ENCODE assay signal across 30 cellular contexts in the genomic region with DNA sequence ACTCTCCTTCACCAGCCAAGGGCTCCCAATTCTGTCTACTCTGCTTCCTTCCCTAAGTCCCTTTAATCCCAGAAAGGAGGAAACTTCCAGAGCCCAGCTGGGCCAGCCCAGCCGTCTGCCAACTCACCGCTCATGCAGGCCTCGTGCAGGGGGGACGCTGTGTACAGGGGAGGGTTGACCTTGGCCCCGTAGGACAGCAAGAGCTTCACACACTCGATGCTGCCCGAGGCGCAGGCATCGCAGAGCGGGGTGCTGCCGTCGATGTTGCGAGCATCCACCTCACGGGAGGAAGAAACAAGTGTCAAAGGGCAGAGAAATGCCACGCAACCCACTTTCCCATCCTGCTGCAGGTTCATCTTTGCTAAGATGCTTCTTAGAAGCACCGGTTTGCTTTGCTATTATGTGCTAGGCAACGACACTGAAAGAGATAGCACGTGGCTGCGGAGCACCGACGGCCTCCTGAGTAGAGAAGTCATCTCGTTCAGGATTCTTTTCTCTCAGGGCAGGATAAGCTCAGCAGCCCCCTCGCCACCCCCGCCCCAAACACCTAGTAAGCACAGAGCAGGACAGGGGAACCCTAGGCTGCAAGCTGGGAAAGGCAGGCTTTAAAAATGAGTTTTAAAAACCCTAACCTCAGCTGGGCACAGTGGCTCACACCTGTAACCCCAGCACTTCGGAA. TPM values are rescaled to one million over a fixed set of nuclear protein-coding genes. Genes with fewer than 3 reads are reported as not detected.
DNase-seq lines count a peak whose midpoint lies in the region; ATAC-seq and TF ChIP-seq lines count a peak whose summit lies in the region.
"Had no signal": no experiment of that assay in that cellular context is flagged by ENCODE, and none has a peak within 500 bp of the region (broad histone marks: within the 10 kb centered on the region; RNA-seq: fewer than 3 reads in every experiment).

No MANE protein-coding gene starts in this region.

- no peak overlapping the region for H3K4me3 Mint-ChIP-seq in activated T-helper 1 cell treated with anti-CD3 and anti-CD28 coated beads, Interleukin-12 subunit alpha, Interleukin-12 subunit beta, Interleukin-2, Interleukin-4 antibody, amounts not matched to agents 30 ng/mL and 10 ng/mL and 1 ng/mL, durations not matched to agents 14 hours and 24 hours and 36 hours
- H3K4me3 Mint-ChIP-seq in glutamatergic neuron (ENCODE audit: unreplicated experiment) = no peak overlapping the region
- H3K4me3 Mint-ChIP-seq: activated T-cell treated with anti-CD3 and anti-CD28 coated beads, Interleukin-2, amount 50 U/mL, for 72 hours; CD14-positive monocyte; natural killer cell had no signal

- no peak for DNase-seq in activated T-helper 1 cell treated with anti-CD3 and anti-CD28 coated beads, Interleukin-12 subunit alpha, Interleukin-12 subunit beta, Interleukin-2, Interleukin-4 antibody, amounts not matched to agents 30 ng/mL and 10 ng/mL and 1 ng/mL, durations not matched to agents 14 hours and 24 hours and 36 hours (ENCODE audit: low spot score)
- DNase-seq in right atrium auricular region (ENCODE audit: low spot score) (no peak), sciatic nerve (ENCODE audit: low spot score) (peak; percentile 55), vagina (ENCODE audit: extremely low spot score in 2 of 2) (no peak), glutamatergic neuron (no peak)
- DNase-seq: activated CD4-positive, alpha-beta T cell treated with anti-CD3 and anti-CD28 coated beads, Interleukin-2, amount 50 U/mL, for 48 hours; activated naive CD4-positive, alpha-beta T cell; activated T-cell treated with anti-CD3 and anti-CD28 coated beads, Interleukin-2, amount 50 U/mL, for 72 hours; body of pancreas; dermis blood vessel endothelial cell; foreskin keratinocyte; MG63; mucosa of descending colon; natural killer cell; NCI-H1105 treated with DMSO at 0.1 percent for 48 hours; NCI-H1930; NCI-H2171 treated with DMSO at 0.1 percent for 48 hours; NCI-H524; small intestine; stimulated activated CD4-positive, alpha-beta T cell treated with anti-CD3 and anti-CD28 coated beads, Interleukin-1b, Interleukin-23, amount 100 ng/mL, for 48 hours; stimulated activated naive CD8-positive, alpha-beta T cell treated with anti-CD3 and anti-CD28 coated beads, Interleukin-15, Interleukin-2, amounts not matched to agents 100 U/mL and 50 U/mL, for 24 hours; T-helper 1 cell; thyroid gland had no signal

- H3K27ac ChIP-seq in right atrium auricular region = peak overlapping the region; percentile 35 to 53
- peak overlapping the region; percentile 51 for H3K27ac ChIP-seq in vagina
- H3K27ac ChIP-seq: body of pancreas, foreskin keratinocyte, KMS-11, SK-N-MC, thyroid gland had no signal

- H3K9me3 ChIP-seq in right atrium auricular region = no peaks in the 10 kb centered on the region
- no peaks in the 10 kb centered on the region for H3K9me3 ChIP-seq in vagina
- H3K9me3 ChIP-seq: body of pancreas, MG63, mucosa of descending colon, thyroid gland had no signal

- H3K4me3 ChIP-seq in right atrium auricular region = no peak overlapping the region
- no peak overlapping the region for H3K4me3 ChIP-seq in vagina
- H3K4me3 ChIP-seq: body of pancreas, lung, MG63, mucosa of descending colon, SK-N-MC, thyroid gland had no signal

- H3K27me3 ChIP-seq in right atrium auricular region (no peaks in the 10 kb centered on the region), vagina (no peaks in the 10 kb centered on the region)
- H3K27me3 ChIP-seq: body of pancreas, foreskin keratinocyte, MG63, thyroid gland had no signal

- TF ChIP-seq POLR2A in vagina (IDR thresholded peaks at IDR 0.05) = no peak

- peaks cover 40% of the 10 kb centered on the region for H3K4me1 Mint-ChIP-seq in activated T-helper 1 cell treated with anti-CD3 and anti-CD28 coated beads, Interleukin-12 subunit alpha, Interleukin-12 subunit beta, Interleukin-2, Interleukin-4 antibody, amounts not matched to agents 30 ng/mL and 10 ng/mL and 1 ng/mL, durations not matched to agents 14 hours and 24 hours and 36 hours (ENCODE audit: low read depth)
- no peaks in the 10 kb centered on the region for H3K4me1 Mint-ChIP-seq in glutamatergic neuron (ENCODE audit: low read depth, unreplicated experiment)
- H3K4me1 Mint-ChIP-seq: CD14-positive monocyte, natural killer cell had no signal

- ATAC-seq in sciatic nerve (no peak), HG03378 (IDR thresholded peaks at IDR 0.05; ENCODE audit: unreplicated experiment) (no peak), HG03108 (IDR thresholded peaks at IDR 0.05; ENCODE audit: unreplicated experiment) (no peak)
- ATAC-seq: activated T-cell treated with anti-CD3 and anti-CD28 coated beads, Interleukin-2, amount 50 U/mL, for 72 hours; esophagus mucosa; foreskin keratinocyte; mucosa of descending colon; natural killer cell; stimulated activated naive CD8-positive, alpha-beta T cell treated with anti-CD3 and anti-CD28 coated beads, Interleukin-15, Interleukin-2, amounts not matched to agents 100 U/mL and 50 U/mL, for 24 hours had no signal

- H3K36me3 Mint-ChIP-seq in activated T-helper 1 cell treated with anti-CD3 and anti-CD28 coated beads, Interleukin-12 subunit alpha, Interleukin-12 subunit beta, Interleukin-2, Interleukin-4 antibody, amounts not matched to agents 30 ng/mL and 10 ng/mL and 1 ng/mL, durations not matched to agents 14 hours and 24 hours and 36 hours (ENCODE audit: low read depth) = peaks cover 10% of the 10 kb centered on the region
- no peaks in the 10 kb centered on the region for H3K36me3 Mint-ChIP-seq in glutamatergic neuron (ENCODE audit: unreplicated experiment)
- H3K36me3 Mint-ChIP-seq: natural killer cell had no signal

- peak overlapping the region; percentile 18 for H3K27ac Mint-ChIP-seq in activated T-helper 1 cell treated with anti-CD3 and anti-CD28 coated beads, Interleukin-12 subunit alpha, Interleukin-12 subunit beta, Interleukin-2, Interleukin-4 antibody, amounts not matched to agents 30 ng/mL and 10 ng/mL and 1 ng/mL, durations not matched to agents 14 hours and 24 hours and 36 hours
- H3K27ac Mint-ChIP-seq in glutamatergic neuron (ENCODE audit: unreplicated experiment) = no peak overlapping the region
- H3K27ac Mint-ChIP-seq: activated T-cell treated with anti-CD3 and anti-CD28 coated beads, Interleukin-2, amount 50 U/mL, for 72 hours; CD14-positive monocyte; natural killer cell had no signal

- intact Hi-C loops in activated T-helper 1 cell treated with anti-CD3 and anti-CD28 coated beads, Interleukin-12 subunit alpha, Interleukin-12 subunit beta, Interleukin-2, Interleukin-4 antibody, amounts not matched to agents 30 ng/mL and 10 ng/mL and 1 ng/mL, durations not matched to agents 14 hours and 24 hours and 36 hours (cut with micrococcal nuclease) = no loop called here
- intact Hi-C loops in sciatic nerve (cut with DNase I) = no loop called here
- intact Hi-C loops in vagina (cut with DNase I) = no loop called here

- peaks cover 8% of the 10 kb centered on the region for H3K9me3 Mint-ChIP-seq in activated T-helper 1 cell treated with anti-CD3 and anti-CD28 coated beads, Interleukin-12 subunit alpha, Interleukin-12 subunit beta, Interleukin-2, Interleukin-4 antibody, amounts not matched to agents 30 ng/mL and 10 ng/mL and 1 ng/mL, durations not matched to agents 14 hours and 24 hours and 36 hours
- peaks cover 2% of the 10 kb centered on the region for H3K9me3 Mint-ChIP-seq in glutamatergic neuron (ENCODE audit: unreplicated experiment)
- H3K9me3 Mint-ChIP-seq: activated T-cell treated with anti-CD3 and anti-CD28 coated beads, Interleukin-2, amount 50 U/mL, for 72 hours; natural killer cell had no signal

- H3K4me1 ChIP-seq in right atrium auricular region = peaks cover 0 to 10% of the 10 kb centered on the region in 2 donors
- H3K4me1 ChIP-seq in vagina = peaks cover 7% of the 10 kb centered on the region
- H3K4me1 ChIP-seq: foreskin keratinocyte had no signal

- H3K36me3 ChIP-seq in right atrium auricular region (peaks cover 11% of the 10 kb centered on the region), vagina (peaks cover 0 to 35% of the 10 kb centered on the region in 2 donors)
- H3K36me3 ChIP-seq: MG63, thyroid gland had no signal

- peaks cover 7% of the 10 kb centered on the region for H3K27me3 Mint-ChIP-seq in activated T-helper 1 cell treated with anti-CD3 and anti-CD28 coated beads, Interleukin-12 subunit alpha, Interleukin-12 subunit beta, Interleukin-2, Interleukin-4 antibody, amounts not matched to agents 30 ng/mL and 10 ng/mL and 1 ng/mL, durations not matched to agents 14 hours and 24 hours and 36 hours (ENCODE audit: insufficient read depth)
- peaks cover 12% of the 10 kb centered on the region for H3K27me3 Mint-ChIP-seq in glutamatergic neuron (ENCODE audit: unreplicated experiment)

- TF ChIP-seq CTCF in right atrium auricular region (IDR thresholded peaks at IDR 0.05) = no peak
- TF ChIP-seq CTCF in vagina (IDR thresholded peaks at IDR 0.05) = no peak
- TF ChIP-seq CTCF in glutamatergic neuron (IDR thresholded peaks at IDR 0.05; ENCODE audit: partially characterized antibody, unreplicated experiment) = no peak

RNA-seq across cellular contexts. Expression of gene ASB13, which starts 15.2 kb away (rescaled TPM):
- total RNA-seq in activated T-helper 1 cell treated with anti-CD3 and anti-CD28 coated beads, Interleukin-12 subunit alpha, Interleukin-12 subunit beta, Interleukin-2, Interleukin-4 antibody, amounts not matched to agents 30 ng/mL and 10 ng/mL and 1 ng/mL, durations not matched to agents 14 hours and 24 hours and 36 hours = 12.7 and 14.6 TPM in 2 replicates
- total RNA-seq in right atrium auricular region (10 to 100 TPM; 10.5 to 14.3 TPM), sciatic nerve (18.9 TPM), vagina (17.4 TPM), glutamatergic neuron (ENCODE audit: unreplicated experiment) (13.9 TPM)

RNA-seq across cellular contexts. Expression of gene TASOR2, which starts 33.4 kb away (rescaled TPM):
- 89.2 and 90.9 TPM in 2 replicates for total RNA-seq in activated T-helper 1 cell treated with anti-CD3 and anti-CD28 coated beads, Interleukin-12 subunit alpha, Interleukin-12 subunit beta, Interleukin-2, Interleukin-4 antibody, amounts not matched to agents 30 ng/mL and 10 ng/mL and 1 ng/mL, durations not matched to agents 14 hours and 24 hours and 36 hours
- total RNA-seq in right atrium auricular region (10 to 100 TPM; 41.7 to 47.3 TPM), sciatic nerve (77.3 TPM), vagina (51.6 TPM), glutamatergic neuron (ENCODE audit: unreplicated experiment) (57.2 TPM)
